ENCODE assay signal across 20 cellular contexts in genomic region chr20:49787371-49788357, GRCh38. TPM values are rescaled to one million over a fixed set of nuclear protein-coding genes. Genes with fewer than 3 reads are reported as not detected.
DNase-seq lines count a peak whose midpoint lies in the region; ATAC-seq and TF ChIP-seq lines count a peak whose summit lies in the region.
"Had no signal": no experiment of that assay in that cellular context is flagged by ENCODE, and none has a peak within 500 bp of the region (broad histone marks: within the 10 kb centered on the region; RNA-seq: fewer than 3 reads in every experiment).

No MANE protein-coding gene starts in this region.

- no peak for TF ChIP-seq POLR2A in spleen (IDR thresholded peaks at IDR 0.05)

- H3K27ac ChIP-seq in BLaER1 treated with 17β-estradiol and CSF1 and Interleukin-3, amounts not matched to agents 10 nM and 100 nM = no peak overlapping the region
- no peak overlapping the region for H3K27ac ChIP-seq in KMS-11
- peak overlapping the region in 6 of 8 donors; percentile 11 to 89 (median 82) for H3K27ac ChIP-seq in spleen
- H3K27ac ChIP-seq in endodermal cell (ENCODE audit: low read depth, low read length) = no peak overlapping the region
- H3K27ac ChIP-seq: C4-2B, GM23248, SJSA1 had no signal

- ATAC-seq in activated B cell treated with CpG ODN at 0.5 μM for 24 hours (ENCODE audit: low read depth) (no peak), GM21723 (IDR thresholded peaks at IDR 0.05; ENCODE audit: unreplicated experiment) (no peak)
- ATAC-seq: Right ventricle myocardium inferior had no signal

- intact Hi-C loops in activated B cell treated with CpG ODN at 0.5 μM for 24 hours (cut with micrococcal nuclease) (loop anchor here (5.0 kb wide), 1 partner anchor 35 kb away; no protein-coding TSS in a partner anchor), spleen (cut with DNase I; ENCODE audit: low total_unique reads) (no loop called here)

- no peak for TF ChIP-seq CTCF in KMS-11 (conservative IDR thresholded peaks at IDR 0.05; ENCODE audit: low read depth, low read length)
- no peak for TF ChIP-seq CTCF in activated B cell treated with CpG ODN at 0.5 μM for 24 hours (IDR thresholded peaks at IDR 0.05)
- no peak for TF ChIP-seq CTCF in spleen (IDR thresholded peaks at IDR 0.05 in 8 of 11, conservative IDR thresholded peaks at IDR 0.05 in 3 of 11)
- TF ChIP-seq CTCF in endodermal cell (conservative IDR thresholded peaks at IDR 0.05) = no peak

- H4K20me1 ChIP-seq in BLaER1 treated with 17β-estradiol and CSF1 and Interleukin-3, amounts not matched to agents 10 nM and 100 nM = peaks cover 0 to 6% (median 0%) of the 10 kb centered on the region in 11 experiments; a peak in 1 of 22 replicates
- H4K20me1 ChIP-seq in KMS-11 (ENCODE audit: insufficient read depth) = no peaks in the 10 kb centered on the region

- H3K36me3 Mint-ChIP-seq in activated B cell treated with CpG ODN at 0.5 μM for 24 hours (ENCODE audit: low read depth) (no peaks in the 10 kb centered on the region), endodermal cell (ENCODE audit: low read depth) (no peaks in the 10 kb centered on the region)

- peaks cover 72% of the 10 kb centered on the region for H3K4me1 Mint-ChIP-seq in activated B cell treated with CpG ODN at 0.5 μM for 24 hours
- peaks cover 14% of the 10 kb centered on the region for H3K4me1 Mint-ChIP-seq in endodermal cell

- H2AFZ ChIP-seq in KMS-11 (ENCODE audit: low read depth) = no peak overlapping the region
- H2AFZ ChIP-seq: GM23248 had no signal

- H3K27ac Mint-ChIP-seq in activated B cell treated with CpG ODN at 0.5 μM for 24 hours (peak overlapping the region; percentile 63), endodermal cell (no peak overlapping the region)
- H3K27ac Mint-ChIP-seq: T-helper 1 cell treated with Interleukin-12 subunit alpha and Interleukin-12 subunit beta and Interleukin-4 antibody, amounts not matched to agents 30 μg/mL and 1 μg/mL, for 36 hours had no signal

- H3K4me2 ChIP-seq in BLaER1 treated with 17β-estradiol and CSF1 and Interleukin-3, amounts not matched to agents 10 nM and 100 nM = peak overlapping the region in 10 of 11 experiments; percentile 5 to 77 (median 66); a peak in 17 of 22 replicates
- H3K4me2 ChIP-seq in KMS-11 = peak overlapping the region; percentile 79

- no peaks in the 10 kb centered on the region for H3K79me2 ChIP-seq in KMS-11 (ENCODE audit: insufficient read depth, low read depth)

- H3K4me3 ChIP-seq in BLaER1 treated with 17β-estradiol and CSF1 and Interleukin-3, amounts not matched to agents 10 nM and 100 nM = no peak overlapping the region
- H3K4me3 ChIP-seq in KMS-11 (IDR thresholded peaks at IDR 0.05; ENCODE audit: insufficient read depth, low read depth, low read length) = no peak overlapping the region
- H3K4me3 ChIP-seq in spleen = no peak overlapping the region
- no peak overlapping the region for H3K4me3 ChIP-seq in endodermal cell (ENCODE audit: low read length)
- H3K4me3 ChIP-seq: GM23248, SJSA1 had no signal

- peaks cover 19 to 41% (median 31%) of the 10 kb centered on the region in 10 experiments for H3K4me1 ChIP-seq in BLaER1 treated with 17β-estradiol and CSF1 and Interleukin-3, amounts not matched to agents 10 nM and 100 nM
- H3K4me1 ChIP-seq in KMS-11 (ENCODE audit: low read depth, poor library complexity, severe bottlenecking) (peaks cover 35% of the 10 kb centered on the region), spleen (peaks cover 9 to 78% (median 57%) of the 10 kb centered on the region in 6 donors), endodermal cell (ENCODE audit: control insufficient read depth, insufficient read depth, low read length) (no peaks in the 10 kb centered on the region)
- H3K4me1 ChIP-seq: SJSA1 had no signal

- in situ Hi-C loops in KBM-7 (cut with MboI; ENCODE audit: low pct_unique_long_range_greater_than_20kb, low sequenced_read_pairs) = no loop called here

- H3K9me3 Mint-ChIP-seq in activated B cell treated with CpG ODN at 0.5 μM for 24 hours = no peaks in the 10 kb centered on the region
- no peaks in the 10 kb centered on the region for H3K9me3 Mint-ChIP-seq in endodermal cell
- H3K9me3 Mint-ChIP-seq: H9; T-helper 1 cell treated with Interleukin-12 subunit alpha and Interleukin-12 subunit beta and Interleukin-4 antibody, amounts not matched to agents 30 μg/mL and 1 μg/mL, for 36 hours had no signal

- POLR2A ChIA-PET in activated B cell treated with CpG ODN at 0.5 μM for 24 hours (lab: Charles Lee) = interaction anchor here (0.5 to 2.5 kb wide), 5 partner anchors 14 to 502 kb away, joined by 3 to 28 read pairs (median 4); partner anchors contain the start of gene SLC9A8

- H3K36me3 ChIP-seq in BLaER1 treated with 17β-estradiol and CSF1 and Interleukin-3, amounts not matched to agents 10 nM and 100 nM = no peaks in the 10 kb centered on the region
- H3K36me3 ChIP-seq in KMS-11 (ENCODE audit: insufficient read depth) (no peaks in the 10 kb centered on the region), spleen (no peaks in the 10 kb centered on the region), endodermal cell (ENCODE audit: control insufficient read depth, insufficient read depth, low read length) (no peaks in the 10 kb centered on the region)
- H3K36me3 ChIP-seq: SJSA1 had no signal

- H3K4me3 Mint-ChIP-seq in activated B cell treated with CpG ODN at 0.5 μM for 24 hours = no peak overlapping the region
- H3K4me3 Mint-ChIP-seq in endodermal cell = no peak overlapping the region
- H3K4me3 Mint-ChIP-seq: H9; T-helper 1 cell treated with Interleukin-12 subunit alpha and Interleukin-12 subunit beta and Interleukin-4 antibody, amounts not matched to agents 30 μg/mL and 1 μg/mL, for 36 hours had no signal

- peaks cover 0 to 59% (median 0%) of the 10 kb centered on the region in 11 experiments; a peak in 6 of 22 replicates for H3K27me3 ChIP-seq in BLaER1 treated with 17β-estradiol and CSF1 and Interleukin-3, amounts not matched to agents 10 nM and 100 nM
- H3K27me3 ChIP-seq in KMS-11 (ENCODE audit: insufficient read depth, low read depth) (peaks cover 16% of the 10 kb centered on the region; the same call in 1 of the 2 replicates), spleen (replicated peaks in 1 of 7) (no peaks in the 10 kb centered on the region), endodermal cell (ENCODE audit: control insufficient read depth, insufficient read depth, low read length, poor library complexity, severe bottlenecking) (no peaks in the 10 kb centered on the region)
- H3K27me3 ChIP-seq: SJSA1 had no signal

- no peak for DNase-seq in activated B cell treated with CpG ODN at 0.5 μM for 24 hours
- no peak for DNase-seq in spleen
- DNase-seq in endodermal cell = no peak
- DNase-seq in KBM-7 = no peak
- DNase-seq: EL, GF-D8, H9, NCI-H1092, NCI-H1436 treated with DMSO at 0.1 percent for 48 hours, NCI-H1930, NCI-H510A, NCI-H774 had no signal

- WGBS in spleen, 5 donors = 71 to 96% (median 82%) methylated on average over 9 of the region's 9 CpGs
- WGBS in endodermal cell (ENCODE audit: insufficient coverage in 1 of 2, insufficient read length in 1 of 2), 2 experiments = 95 to 97% methylated on average over 5 to 9 of the region's 9 CpGs

- no peaks in the 10 kb centered on the region for H3K9me3 ChIP-seq in BLaER1 treated with 17β-estradiol and CSF1 and Interleukin-3, amounts not matched to agents 10 nM and 100 nM (replicated peaks in 1 of 11)
- no peaks in the 10 kb centered on the region for H3K9me3 ChIP-seq in spleen
- H3K9me3 ChIP-seq in endodermal cell (ENCODE audit: control insufficient read depth, low read length) = no peaks in the 10 kb centered on the region
- H3K9me3 ChIP-seq: SJSA1 had no signal

- CTCF ChIA-PET in activated B cell treated with CpG ODN at 0.5 μM for 24 hours (lab: Charles Lee) = no interaction called here

- H3K9ac ChIP-seq in BLaER1 treated with 17β-estradiol and CSF1 and Interleukin-3, amounts not matched to agents 10 nM and 100 nM = no peak overlapping the region
- no peak overlapping the region for H3K9ac ChIP-seq in KMS-11
- H3K9ac ChIP-seq in endodermal cell (ENCODE audit: extremely low read depth, low read length, poor library complexity, severe bottlenecking) = no peak overlapping the region
- H3K9ac ChIP-seq: GM23248 had no signal

- H3K27me3 Mint-ChIP-seq in activated B cell treated with CpG ODN at 0.5 μM for 24 hours (no peaks in the 10 kb centered on the region), endodermal cell (ENCODE audit: insufficient read depth) (no peaks in the 10 kb centered on the region)

RNA-seq across cellular contexts. Expression of gene SLC9A8, which starts 25.0 kb away (rescaled TPM):
- total RNA-seq in activated B cell treated with CpG ODN at 0.5 μM for 24 hours = 49.2 and 65.7 TPM in 2 replicates
- total RNA-seq in spleen = 10 to 100 TPM; 15.9 to 35.3 (median 28.6) TPM
- 10 to 100 TPM in 1 of 3 donors, 1 to 10 TPM in 2; 4.6 to 11.9 (median 8.9) TPM for polyA plus RNA-seq in spleen
- 10 to 100 TPM in 1 of 2 donors, 1 to 10 TPM in 1; 8.6 to 10.3 TPM for total RNA-seq in endodermal cell
- polyA plus RNA-seq in endodermal cell (2013, experiment 1 of 2) = 8.2 TPM
- polyA plus RNA-seq in endodermal cell (2013, experiment 2 of 2) = 7.0 TPM

Comparison
In these comparisons a context has a peak if more than half of its experiments do, and no peak if none do; other contexts are left out.
1. H3K27ac ChIP-seq: peak in spleen (6 of 8); none in BLaER1 treated with 17β-estradiol and CSF1 and Interleukin-3, amounts not matched to agents 10 nM and 100 nM (0 of 11), KMS-11 (single experiment) and endodermal cell (single experiment).